17 cellular contexts compared by ENCODE assay signal in the genomic region with DNA sequence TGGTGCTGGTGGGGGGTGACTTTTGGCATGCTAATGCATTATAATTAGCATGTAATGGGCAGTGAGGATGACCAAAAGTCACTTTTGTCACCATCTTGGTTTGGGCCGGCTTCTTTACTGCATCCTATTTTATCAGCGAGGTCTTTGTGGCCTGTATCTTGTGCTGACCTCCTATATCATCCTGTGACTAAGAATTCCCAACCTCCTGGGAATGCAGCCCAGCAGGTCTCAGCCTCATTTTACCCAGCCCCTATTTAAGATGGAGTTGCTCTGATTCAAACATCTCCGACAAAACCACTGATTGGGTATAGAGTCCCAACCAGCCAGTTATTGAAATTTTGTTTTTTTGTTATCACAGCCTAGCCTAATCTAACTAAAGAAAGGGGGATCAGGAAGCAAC. TPM values are rescaled to one million over a fixed set of nuclear protein-coding genes. Genes with fewer than 3 reads are reported as not detected.
A peak's percentile ranks its signal among the peaks of the same experiment; 100 is the strongest.
DNase-seq lines count a peak whose midpoint lies in the region; ATAC-seq and TF ChIP-seq lines count a peak whose summit lies in the region.
"Had no signal": no experiment of that assay in that cellular context is flagged by ENCODE, and none has a peak within 500 bp of the region (broad histone marks: within the 10 kb centered on the region; RNA-seq: fewer than 3 reads in every experiment).

No MANE protein-coding gene starts in this region.

- no peak overlapping the region for H3K4me3 ChIP-seq in GM23338
- H3K4me3 ChIP-seq in upper lobe of right lung, result no peak overlapping the region
- H3K4me3 ChIP-seq: A549; BLaER1 treated with 17β-estradiol and CSF1 and Interleukin-3, amounts not matched to agents 10 nM and 100 nM had no signal

- H3K27ac ChIP-seq in GM23338 (ENCODE audit: low read depth) (no peak overlapping the region), upper lobe of right lung (peak overlapping the region; percentile 60)
- H3K27ac ChIP-seq: 22Rv1; A549; BLaER1 treated with 17β-estradiol and CSF1 and Interleukin-3, amounts not matched to agents 10 nM and 100 nM; C4-2B had no signal

- H3K27me3 Mint-ChIP-seq in GM23338 (ENCODE audit: insufficient read depth, low read depth, poor library complexity) (peaks cover 5% of the 10 kb centered on the region), nephron (ENCODE audit: low read depth) (peaks cover 4% of the 10 kb centered on the region)
- H3K27me3 Mint-ChIP-seq: CD4-positive, alpha-beta T cell had no signal

- H3K4me1 Mint-ChIP-seq in GM23338 (peaks cover 14% of the 10 kb centered on the region), nephron (peaks cover 19% of the 10 kb centered on the region)

- H3K27me3 ChIP-seq in GM23338 (ENCODE audit: insufficient read depth), result no peaks in the 10 kb centered on the region
- no peaks in the 10 kb centered on the region for H3K27me3 ChIP-seq in upper lobe of right lung
- H3K27me3 ChIP-seq: BLaER1 treated with 17β-estradiol and CSF1 and Interleukin-3, amounts not matched to agents 10 nM and 100 nM had no signal

- H3K4me3 Mint-ChIP-seq in GM23338 (no peak overlapping the region), nephron (no peak overlapping the region)
- H3K4me3 Mint-ChIP-seq: B cell; CD4-positive, alpha-beta T cell; CD8-positive, alpha-beta T cell had no signal

- H3K27ac Mint-ChIP-seq in GM23338, result no peak overlapping the region
- peak overlapping the region in 2 of 3 experiments; percentile 26 to 44 for H3K27ac Mint-ChIP-seq in nephron
- H3K27ac Mint-ChIP-seq: B cell; CD4-positive, alpha-beta T cell; CD8-positive, alpha-beta T cell had no signal

- intact Hi-C loops in upper lobe of right lung (cut with DNase I), result no loop called here

- TF ChIP-seq CTCF in GM23338 (conservative IDR thresholded peaks at IDR 0.05; ENCODE audit: low read depth in 2 of 2), result no peak
- no peak for TF ChIP-seq CTCF in nephron (IDR thresholded peaks at IDR 0.05; ENCODE audit: unreplicated experiment in 3 of 3)
- no peak for TF ChIP-seq CTCF in upper lobe of right lung (IDR thresholded peaks at IDR 0.05)

- H3K79me2 ChIP-seq in GM23338 (replicated peaks; ENCODE audit: insufficient read depth), result no peaks in the 10 kb centered on the region

- H3K36me3 Mint-ChIP-seq in GM23338 (ENCODE audit: low read depth) (peaks cover 61% of the 10 kb centered on the region), nephron (ENCODE audit: low read depth) (peaks cover 8% of the 10 kb centered on the region)

- no peaks in the 10 kb centered on the region for H3F3A ChIP-seq in GM23338 (replicated peaks; ENCODE audit: low read depth)

- peak overlapping the region; percentile 12; the same call in 1 of the 2 replicates for H3K4me2 ChIP-seq in GM23338
- H3K4me2 ChIP-seq: A549 had no signal

- DNase-seq in GM23338 (ENCODE audit: low spot score), result no peak
- DNase-seq in upper lobe of right lung, result no peak
- no peak for DNase-seq in germinal center (ENCODE audit: low spot score)
- DNase-seq: AML-193; Caco-2; Calu3; CD4-positive, alpha-beta T cell; CD8-positive, alpha-beta T cell; DMS79 treated with DMSO at 0.1 percent for 48 hours; GF-D8 had no signal

- no peaks in the 10 kb centered on the region for H4K20me1 ChIP-seq in GM23338 (replicated peaks; ENCODE audit: insufficient read depth)
- H4K20me1 ChIP-seq: BLaER1 treated with 17β-estradiol and CSF1 and Interleukin-3, amounts not matched to agents 10 nM and 100 nM had no signal

- H3K9me3 Mint-ChIP-seq in GM23338 (peaks cover 62% of the 10 kb centered on the region), nephron (peaks cover 36% of the 10 kb centered on the region)

- peaks cover 17% of the 10 kb centered on the region for H3K36me3 ChIP-seq in GM23338 (ENCODE audit: insufficient read depth)
- H3K36me3 ChIP-seq in upper lobe of right lung, result no peaks in the 10 kb centered on the region

- no peaks in the 10 kb centered on the region for H3K9me3 ChIP-seq in upper lobe of right lung
- H3K9me3 ChIP-seq: A549 had no signal

- H3K9me2 ChIP-seq in GM23338 (ENCODE audit: insufficient read depth), result peaks cover 8% of the 10 kb centered on the region; the same call in 1 of the 2 replicates

- no peak for ATAC-seq in GM23338
- ATAC-seq in upper lobe of right lung, result no peak
- ATAC-seq in HG02623 (IDR thresholded peaks at IDR 0.05; ENCODE audit: unreplicated experiment), result no peak
- ATAC-seq: A549; CD8-positive, alpha-beta T cell had no signal

- H3K4me1 ChIP-seq in GM23338 (ENCODE audit: insufficient read depth) (peaks cover 8% of the 10 kb centered on the region), upper lobe of right lung (no peaks in the 10 kb centered on the region)
- H3K4me1 ChIP-seq: A549 had no signal

- 0 out of 2 replicates have a peak overlapping the region, but pooled peaks have one; percentile 18 for H2AFZ ChIP-seq in GM23338

TF ChIP-seq in GM23338, 12 proteins besides CTCF, POLR2A, EP300 and RAD21 (continues in another document):
- TF ChIP-seq, protein P1, sequence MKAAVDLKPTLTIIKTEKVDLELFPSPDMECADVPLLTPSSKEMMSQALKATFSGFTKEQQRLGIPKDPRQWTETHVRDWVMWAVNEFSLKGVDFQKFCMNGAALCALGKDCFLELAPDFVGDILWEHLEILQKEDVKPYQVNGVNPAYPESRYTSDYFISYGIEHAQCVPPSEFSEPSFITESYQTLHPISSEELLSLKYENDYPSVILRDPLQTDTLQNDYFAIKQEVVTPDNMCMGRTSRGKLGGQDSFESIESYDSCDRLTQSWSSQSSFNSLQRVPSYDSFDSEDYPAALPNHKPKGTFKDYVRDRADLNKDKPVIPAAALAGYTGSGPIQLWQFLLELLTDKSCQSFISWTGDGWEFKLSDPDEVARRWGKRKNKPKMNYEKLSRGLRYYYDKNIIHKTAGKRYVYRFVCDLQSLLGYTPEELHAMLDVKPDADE (IDR thresholded peaks at IDR 0.05), result no peak
- no peak for TF ChIP-seq STAT1 (IDR thresholded peaks at IDR 0.05; ENCODE audit: unreplicated experiment)
- TF ChIP-seq ZNF331 (CRISPR knock-in tag; IDR thresholded peaks at IDR 0.05; ENCODE audit: low read depth), result no peak
- TF ChIP-seq, protein P2, sequence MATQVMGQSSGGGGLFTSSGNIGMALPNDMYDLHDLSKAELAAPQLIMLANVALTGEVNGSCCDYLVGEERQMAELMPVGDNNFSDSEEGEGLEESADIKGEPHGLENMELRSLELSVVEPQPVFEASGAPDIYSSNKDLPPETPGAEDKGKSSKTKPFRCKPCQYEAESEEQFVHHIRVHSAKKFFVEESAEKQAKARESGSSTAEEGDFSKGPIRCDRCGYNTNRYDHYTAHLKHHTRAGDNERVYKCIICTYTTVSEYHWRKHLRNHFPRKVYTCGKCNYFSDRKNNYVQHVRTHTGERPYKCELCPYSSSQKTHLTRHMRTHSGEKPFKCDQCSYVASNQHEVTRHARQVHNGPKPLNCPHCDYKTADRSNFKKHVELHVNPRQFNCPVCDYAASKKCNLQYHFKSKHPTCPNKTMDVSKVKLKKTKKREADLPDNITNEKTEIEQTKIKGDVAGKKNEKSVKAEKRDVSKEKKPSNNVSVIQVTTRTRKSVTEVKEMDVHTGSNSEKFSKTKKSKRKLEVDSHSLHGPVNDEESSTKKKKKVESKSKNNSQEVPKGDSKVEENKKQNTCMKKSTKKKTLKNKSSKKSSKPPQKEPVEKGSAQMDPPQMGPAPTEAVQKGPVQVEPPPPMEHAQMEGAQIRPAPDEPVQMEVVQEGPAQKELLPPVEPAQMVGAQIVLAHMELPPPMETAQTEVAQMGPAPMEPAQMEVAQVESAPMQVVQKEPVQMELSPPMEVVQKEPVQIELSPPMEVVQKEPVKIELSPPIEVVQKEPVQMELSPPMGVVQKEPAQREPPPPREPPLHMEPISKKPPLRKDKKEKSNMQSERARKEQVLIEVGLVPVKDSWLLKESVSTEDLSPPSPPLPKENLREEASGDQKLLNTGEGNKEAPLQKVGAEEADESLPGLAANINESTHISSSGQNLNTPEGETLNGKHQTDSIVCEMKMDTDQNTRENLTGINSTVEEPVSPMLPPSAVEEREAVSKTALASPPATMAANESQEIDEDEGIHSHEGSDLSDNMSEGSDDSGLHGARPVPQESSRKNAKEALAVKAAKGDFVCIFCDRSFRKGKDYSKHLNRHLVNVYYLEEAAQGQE (IDR thresholded peaks at IDR 0.05; ENCODE audit: unreplicated experiment), result no peak
- TF ChIP-seq CREB1 (CRISPR knock-in tag; IDR thresholded peaks at IDR 0.05; ENCODE audit: low read depth), result no peak
- no peak for TF ChIP-seq EZH2 (IDR thresholded peaks at IDR 0.05; ENCODE audit: low read depth, unreplicated experiment)
- TF ChIP-seq EZH2phosphoT487 (IDR thresholded peaks at IDR 0.05; ENCODE audit: unreplicated experiment), result no peak
- TF ChIP-seq JUNB (IDR thresholded peaks at IDR 0.05; ENCODE audit: unreplicated experiment), result no peak
- no peak for TF ChIP-seq ZNF114 (CRISPR knock-in tag; IDR thresholded peaks at IDR 0.05)
- no peak for TF ChIP-seq NANOG (IDR thresholded peaks at IDR 0.05; ENCODE audit: borderline replicate concordance)

RNA-seq across cellular contexts. Expression of a gene that starts 29.7 kb away (rescaled TPM):
- 140 and 154 TPM in 2 replicates for total RNA-seq in GM23338 (2014; rRNA removed; shearing (Covaris generic))
- 58.3 and 71.6 TPM in 2 replicates for polyA plus RNA-seq in GM23338 (2016; fragmentation: Nextera tagmentation; extraction: Ambion mirVana)
- 102 TPM for total RNA-seq in upper lobe of right lung

RNA-seq across cellular contexts. Expression of a gene that starts 53.4 kb away (rescaled TPM):
- 32.6 and 46.5 TPM in 2 replicates for total RNA-seq in GM23338 (2014; rRNA removed; shearing (Covaris generic))
- 14.1 and 14.8 TPM in 2 replicates for polyA plus RNA-seq in GM23338 (2016; fragmentation: Nextera tagmentation; extraction: Ambion mirVana)
- total RNA-seq in upper lobe of right lung, result 44.6 TPM

RNA-seq across cellular contexts. Expression of a gene that starts 59.4 kb away (rescaled TPM):
- total RNA-seq in GM23338 (2014; rRNA removed; shearing (Covaris generic)), result 34.0 and 36.4 TPM in 2 replicates
- polyA plus RNA-seq in GM23338 (2016; fragmentation: Nextera tagmentation; extraction: Ambion mirVana), result 13.7 and 14.2 TPM in 2 replicates
- total RNA-seq in upper lobe of right lung, result 28.7 TPM
